ENCODE assay signal across 1 cellular context in the genomic region with DNA sequence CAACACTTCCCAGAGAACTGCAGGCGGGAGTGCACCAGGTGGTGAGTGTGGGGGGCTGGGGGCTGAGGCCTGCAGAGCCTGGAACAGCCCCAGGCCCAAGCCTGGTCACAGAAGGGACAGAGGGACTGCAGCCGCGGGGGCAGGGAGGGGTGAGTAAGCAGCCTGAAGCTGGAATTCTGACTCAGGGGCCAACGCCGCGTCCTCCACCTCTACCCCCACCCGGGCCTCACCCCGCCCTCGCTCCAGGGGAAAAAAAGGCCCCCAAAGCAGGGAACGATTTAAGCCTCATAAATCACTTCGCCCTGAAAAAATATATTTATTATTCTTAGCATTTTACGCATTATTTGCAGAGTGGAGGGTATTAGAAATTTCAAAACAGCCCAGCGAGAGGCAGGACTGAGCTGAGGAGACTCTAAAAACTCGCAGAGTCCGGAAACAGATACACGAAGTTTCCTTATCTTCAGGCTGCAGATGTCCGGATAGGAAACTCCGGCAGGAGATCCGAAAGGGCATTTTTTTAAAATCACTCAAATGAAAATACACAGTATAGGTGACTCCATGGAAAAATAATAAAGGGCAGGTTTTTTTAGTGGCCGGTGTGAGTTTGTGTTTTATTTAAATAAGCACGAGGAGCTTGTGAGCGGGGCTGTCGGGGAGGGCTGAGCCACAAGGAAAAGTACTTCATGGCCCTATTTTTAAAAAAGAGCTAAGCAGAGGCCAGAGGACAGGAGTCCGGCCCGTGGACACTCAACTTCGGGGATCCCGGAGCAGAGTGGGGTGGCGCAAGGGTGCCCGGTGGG.
TF ChIP-seq lines count a peak whose summit lies in the region.

No MANE protein-coding gene starts in this region.

TF ChIP-seq in K562, 482 proteins besides CTCF, POLR2A, EP300 and RAD21 (continued from another document and continues in another):
- TF ChIP-seq, protein P1, sequence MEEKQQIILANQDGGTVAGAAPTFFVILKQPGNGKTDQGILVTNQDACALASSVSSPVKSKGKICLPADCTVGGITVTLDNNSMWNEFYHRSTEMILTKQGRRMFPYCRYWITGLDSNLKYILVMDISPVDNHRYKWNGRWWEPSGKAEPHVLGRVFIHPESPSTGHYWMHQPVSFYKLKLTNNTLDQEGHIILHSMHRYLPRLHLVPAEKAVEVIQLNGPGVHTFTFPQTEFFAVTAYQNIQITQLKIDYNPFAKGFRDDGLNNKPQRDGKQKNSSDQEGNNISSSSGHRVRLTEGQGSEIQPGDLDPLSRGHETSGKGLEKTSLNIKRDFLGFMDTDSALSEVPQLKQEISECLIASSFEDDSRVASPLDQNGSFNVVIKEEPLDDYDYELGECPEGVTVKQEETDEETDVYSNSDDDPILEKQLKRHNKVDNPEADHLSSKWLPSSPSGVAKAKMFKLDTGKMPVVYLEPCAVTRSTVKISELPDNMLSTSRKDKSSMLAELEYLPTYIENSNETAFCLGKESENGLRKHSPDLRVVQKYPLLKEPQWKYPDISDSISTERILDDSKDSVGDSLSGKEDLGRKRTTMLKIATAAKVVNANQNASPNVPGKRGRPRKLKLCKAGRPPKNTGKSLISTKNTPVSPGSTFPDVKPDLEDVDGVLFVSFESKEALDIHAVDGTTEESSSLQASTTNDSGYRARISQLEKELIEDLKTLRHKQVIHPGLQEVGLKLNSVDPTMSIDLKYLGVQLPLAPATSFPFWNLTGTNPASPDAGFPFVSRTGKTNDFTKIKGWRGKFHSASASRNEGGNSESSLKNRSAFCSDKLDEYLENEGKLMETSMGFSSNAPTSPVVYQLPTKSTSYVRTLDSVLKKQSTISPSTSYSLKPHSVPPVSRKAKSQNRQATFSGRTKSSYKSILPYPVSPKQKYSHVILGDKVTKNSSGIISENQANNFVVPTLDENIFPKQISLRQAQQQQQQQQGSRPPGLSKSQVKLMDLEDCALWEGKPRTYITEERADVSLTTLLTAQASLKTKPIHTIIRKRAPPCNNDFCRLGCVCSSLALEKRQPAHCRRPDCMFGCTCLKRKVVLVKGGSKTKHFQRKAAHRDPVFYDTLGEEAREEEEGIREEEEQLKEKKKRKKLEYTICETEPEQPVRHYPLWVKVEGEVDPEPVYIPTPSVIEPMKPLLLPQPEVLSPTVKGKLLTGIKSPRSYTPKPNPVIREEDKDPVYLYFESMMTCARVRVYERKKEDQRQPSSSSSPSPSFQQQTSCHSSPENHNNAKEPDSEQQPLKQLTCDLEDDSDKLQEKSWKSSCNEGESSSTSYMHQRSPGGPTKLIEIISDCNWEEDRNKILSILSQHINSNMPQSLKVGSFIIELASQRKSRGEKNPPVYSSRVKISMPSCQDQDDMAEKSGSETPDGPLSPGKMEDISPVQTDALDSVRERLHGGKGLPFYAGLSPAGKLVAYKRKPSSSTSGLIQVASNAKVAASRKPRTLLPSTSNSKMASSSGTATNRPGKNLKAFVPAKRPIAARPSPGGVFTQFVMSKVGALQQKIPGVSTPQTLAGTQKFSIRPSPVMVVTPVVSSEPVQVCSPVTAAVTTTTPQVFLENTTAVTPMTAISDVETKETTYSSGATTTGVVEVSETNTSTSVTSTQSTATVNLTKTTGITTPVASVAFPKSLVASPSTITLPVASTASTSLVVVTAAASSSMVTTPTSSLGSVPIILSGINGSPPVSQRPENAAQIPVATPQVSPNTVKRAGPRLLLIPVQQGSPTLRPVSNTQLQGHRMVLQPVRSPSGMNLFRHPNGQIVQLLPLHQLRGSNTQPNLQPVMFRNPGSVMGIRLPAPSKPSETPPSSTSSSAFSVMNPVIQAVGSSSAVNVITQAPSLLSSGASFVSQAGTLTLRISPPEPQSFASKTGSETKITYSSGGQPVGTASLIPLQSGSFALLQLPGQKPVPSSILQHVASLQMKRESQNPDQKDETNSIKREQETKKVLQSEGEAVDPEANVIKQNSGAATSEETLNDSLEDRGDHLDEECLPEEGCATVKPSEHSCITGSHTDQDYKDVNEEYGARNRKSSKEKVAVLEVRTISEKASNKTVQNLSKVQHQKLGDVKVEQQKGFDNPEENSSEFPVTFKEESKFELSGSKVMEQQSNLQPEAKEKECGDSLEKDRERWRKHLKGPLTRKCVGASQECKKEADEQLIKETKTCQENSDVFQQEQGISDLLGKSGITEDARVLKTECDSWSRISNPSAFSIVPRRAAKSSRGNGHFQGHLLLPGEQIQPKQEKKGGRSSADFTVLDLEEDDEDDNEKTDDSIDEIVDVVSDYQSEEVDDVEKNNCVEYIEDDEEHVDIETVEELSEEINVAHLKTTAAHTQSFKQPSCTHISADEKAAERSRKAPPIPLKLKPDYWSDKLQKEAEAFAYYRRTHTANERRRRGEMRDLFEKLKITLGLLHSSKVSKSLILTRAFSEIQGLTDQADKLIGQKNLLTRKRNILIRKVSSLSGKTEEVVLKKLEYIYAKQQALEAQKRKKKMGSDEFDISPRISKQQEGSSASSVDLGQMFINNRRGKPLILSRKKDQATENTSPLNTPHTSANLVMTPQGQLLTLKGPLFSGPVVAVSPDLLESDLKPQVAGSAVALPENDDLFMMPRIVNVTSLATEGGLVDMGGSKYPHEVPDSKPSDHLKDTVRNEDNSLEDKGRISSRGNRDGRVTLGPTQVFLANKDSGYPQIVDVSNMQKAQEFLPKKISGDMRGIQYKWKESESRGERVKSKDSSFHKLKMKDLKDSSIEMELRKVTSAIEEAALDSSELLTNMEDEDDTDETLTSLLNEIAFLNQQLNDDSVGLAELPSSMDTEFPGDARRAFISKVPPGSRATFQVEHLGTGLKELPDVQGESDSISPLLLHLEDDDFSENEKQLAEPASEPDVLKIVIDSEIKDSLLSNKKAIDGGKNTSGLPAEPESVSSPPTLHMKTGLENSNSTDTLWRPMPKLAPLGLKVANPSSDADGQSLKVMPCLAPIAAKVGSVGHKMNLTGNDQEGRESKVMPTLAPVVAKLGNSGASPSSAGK (IDR thresholded peaks at IDR 0.05) = peak; percentile 11; the same call in 1 of the 2 replicates
- TF ChIP-seq GATAD2A (IDR thresholded peaks at IDR 0.05) (no peak), ZNF583 (CRISPR knock-in tag; IDR thresholded peaks at IDR 0.05) (no peak), HMGN3 (IDR thresholded peaks at IDR 0.05; ENCODE audit: borderline replicate concordance, extremely low read depth, insufficient read length, low read depth, low read length) (peak; percentile 36), SMARCB1 (IDR thresholded peaks at IDR 0.05; ENCODE audit: insufficient read length, low read depth) (no peak), MAZ (CRISPR knock-in tag; conservative IDR thresholded peaks at IDR 0.05 in 1 of 2, IDR thresholded peaks at IDR 0.05 in 1 of 2) (peak in 1 of 2 experiments; percentile 74; a peak in 2 of 4 replicates), HDAC2 (IDR thresholded peaks at IDR 0.05) (no peak), FOXA1 (IDR thresholded peaks at IDR 0.05; ENCODE audit: borderline replicate concordance) (no peak), ZNF41 (CRISPR knock-in tag; conservative IDR thresholded peaks at IDR 0.05) (no peak), POLR2H (tag; IDR thresholded peaks at IDR 0.05; ENCODE audit: low read depth) (peak; percentile 69), TAL1 (IDR thresholded peaks at IDR 0.05) (peak; percentile 88), RNF2 (IDR thresholded peaks at IDR 0.05) (peak; percentile 62; the same call in 1 of the 2 replicates), POLR2G (IDR thresholded peaks at IDR 0.05; ENCODE audit: low read depth, low read length) (peak; percentile 83), LCOR (CRISPR knock-in tag; IDR thresholded peaks at IDR 0.05) (no peak), ZBTB7A (IDR thresholded peaks at IDR 0.05; ENCODE audit: borderline replicate concordance, control insufficient read depth, low read depth, low read length) (peak; percentile 70; the same call in 1 of the 2 replicates), CREB1 (IDR thresholded peaks at IDR 0.05) (peak; percentile 12; the same call in 1 of the 2 replicates), CREB1 (CRISPR knock-in tag; IDR thresholded peaks at IDR 0.05) (no peak)
- TF ChIP-seq, protein P2, sequence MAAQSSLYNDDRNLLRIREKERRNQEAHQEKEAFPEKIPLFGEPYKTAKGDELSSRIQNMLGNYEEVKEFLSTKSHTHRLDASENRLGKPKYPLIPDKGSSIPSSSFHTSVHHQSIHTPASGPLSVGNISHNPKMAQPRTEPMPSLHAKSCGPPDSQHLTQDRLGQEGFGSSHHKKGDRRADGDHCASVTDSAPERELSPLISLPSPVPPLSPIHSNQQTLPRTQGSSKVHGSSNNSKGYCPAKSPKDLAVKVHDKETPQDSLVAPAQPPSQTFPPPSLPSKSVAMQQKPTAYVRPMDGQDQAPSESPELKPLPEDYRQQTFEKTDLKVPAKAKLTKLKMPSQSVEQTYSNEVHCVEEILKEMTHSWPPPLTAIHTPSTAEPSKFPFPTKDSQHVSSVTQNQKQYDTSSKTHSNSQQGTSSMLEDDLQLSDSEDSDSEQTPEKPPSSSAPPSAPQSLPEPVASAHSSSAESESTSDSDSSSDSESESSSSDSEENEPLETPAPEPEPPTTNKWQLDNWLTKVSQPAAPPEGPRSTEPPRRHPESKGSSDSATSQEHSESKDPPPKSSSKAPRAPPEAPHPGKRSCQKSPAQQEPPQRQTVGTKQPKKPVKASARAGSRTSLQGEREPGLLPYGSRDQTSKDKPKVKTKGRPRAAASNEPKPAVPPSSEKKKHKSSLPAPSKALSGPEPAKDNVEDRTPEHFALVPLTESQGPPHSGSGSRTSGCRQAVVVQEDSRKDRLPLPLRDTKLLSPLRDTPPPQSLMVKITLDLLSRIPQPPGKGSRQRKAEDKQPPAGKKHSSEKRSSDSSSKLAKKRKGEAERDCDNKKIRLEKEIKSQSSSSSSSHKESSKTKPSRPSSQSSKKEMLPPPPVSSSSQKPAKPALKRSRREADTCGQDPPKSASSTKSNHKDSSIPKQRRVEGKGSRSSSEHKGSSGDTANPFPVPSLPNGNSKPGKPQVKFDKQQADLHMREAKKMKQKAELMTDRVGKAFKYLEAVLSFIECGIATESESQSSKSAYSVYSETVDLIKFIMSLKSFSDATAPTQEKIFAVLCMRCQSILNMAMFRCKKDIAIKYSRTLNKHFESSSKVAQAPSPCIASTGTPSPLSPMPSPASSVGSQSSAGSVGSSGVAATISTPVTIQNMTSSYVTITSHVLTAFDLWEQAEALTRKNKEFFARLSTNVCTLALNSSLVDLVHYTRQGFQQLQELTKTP (IDR thresholded peaks at IDR 0.05; ENCODE audit: low read depth in 1 of 2, partially characterized antibody in 2 of 2) = peak; percentile 26 to 29
- TF ChIP-seq, protein P3, sequence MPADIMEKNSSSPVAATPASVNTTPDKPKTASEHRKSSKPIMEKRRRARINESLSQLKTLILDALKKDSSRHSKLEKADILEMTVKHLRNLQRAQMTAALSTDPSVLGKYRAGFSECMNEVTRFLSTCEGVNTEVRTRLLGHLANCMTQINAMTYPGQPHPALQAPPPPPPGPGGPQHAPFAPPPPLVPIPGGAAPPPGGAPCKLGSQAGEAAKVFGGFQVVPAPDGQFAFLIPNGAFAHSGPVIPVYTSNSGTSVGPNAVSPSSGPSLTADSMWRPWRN (IDR thresholded peaks at IDR 0.05; ENCODE audit: low read depth) = 0 out of 2 replicates have a peak, but pooled peaks have one; percentile 28
- TF ChIP-seq, protein P4, sequence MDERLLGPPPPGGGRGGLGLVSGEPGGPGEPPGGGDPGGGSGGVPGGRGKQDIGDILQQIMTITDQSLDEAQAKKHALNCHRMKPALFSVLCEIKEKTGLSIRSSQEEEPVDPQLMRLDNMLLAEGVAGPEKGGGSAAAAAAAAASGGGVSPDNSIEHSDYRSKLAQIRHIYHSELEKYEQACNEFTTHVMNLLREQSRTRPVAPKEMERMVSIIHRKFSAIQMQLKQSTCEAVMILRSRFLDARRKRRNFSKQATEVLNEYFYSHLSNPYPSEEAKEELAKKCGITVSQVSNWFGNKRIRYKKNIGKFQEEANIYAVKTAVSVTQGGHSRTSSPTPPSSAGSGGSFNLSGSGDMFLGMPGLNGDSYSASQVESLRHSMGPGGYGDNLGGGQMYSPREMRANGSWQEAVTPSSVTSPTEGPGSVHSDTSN (CRISPR knock-in tag; IDR thresholded peaks at IDR 0.05; ENCODE audit: low read depth) = no peak
- TF ChIP-seq, protein P4 (tag; conservative IDR thresholded peaks at IDR 0.05; ENCODE audit: low read depth) = peak; percentile 50; the same call in 1 of the 2 replicates
- TF ChIP-seq, protein P5, sequence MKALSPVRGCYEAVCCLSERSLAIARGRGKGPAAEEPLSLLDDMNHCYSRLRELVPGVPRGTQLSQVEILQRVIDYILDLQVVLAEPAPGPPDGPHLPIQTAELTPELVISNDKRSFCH (CRISPR knock-in tag; IDR thresholded peaks at IDR 0.05) = no peak
- TF ChIP-seq, protein P5 (tag; IDR thresholded peaks at IDR 0.05) = no peak
- TF ChIP-seq, protein P6, sequence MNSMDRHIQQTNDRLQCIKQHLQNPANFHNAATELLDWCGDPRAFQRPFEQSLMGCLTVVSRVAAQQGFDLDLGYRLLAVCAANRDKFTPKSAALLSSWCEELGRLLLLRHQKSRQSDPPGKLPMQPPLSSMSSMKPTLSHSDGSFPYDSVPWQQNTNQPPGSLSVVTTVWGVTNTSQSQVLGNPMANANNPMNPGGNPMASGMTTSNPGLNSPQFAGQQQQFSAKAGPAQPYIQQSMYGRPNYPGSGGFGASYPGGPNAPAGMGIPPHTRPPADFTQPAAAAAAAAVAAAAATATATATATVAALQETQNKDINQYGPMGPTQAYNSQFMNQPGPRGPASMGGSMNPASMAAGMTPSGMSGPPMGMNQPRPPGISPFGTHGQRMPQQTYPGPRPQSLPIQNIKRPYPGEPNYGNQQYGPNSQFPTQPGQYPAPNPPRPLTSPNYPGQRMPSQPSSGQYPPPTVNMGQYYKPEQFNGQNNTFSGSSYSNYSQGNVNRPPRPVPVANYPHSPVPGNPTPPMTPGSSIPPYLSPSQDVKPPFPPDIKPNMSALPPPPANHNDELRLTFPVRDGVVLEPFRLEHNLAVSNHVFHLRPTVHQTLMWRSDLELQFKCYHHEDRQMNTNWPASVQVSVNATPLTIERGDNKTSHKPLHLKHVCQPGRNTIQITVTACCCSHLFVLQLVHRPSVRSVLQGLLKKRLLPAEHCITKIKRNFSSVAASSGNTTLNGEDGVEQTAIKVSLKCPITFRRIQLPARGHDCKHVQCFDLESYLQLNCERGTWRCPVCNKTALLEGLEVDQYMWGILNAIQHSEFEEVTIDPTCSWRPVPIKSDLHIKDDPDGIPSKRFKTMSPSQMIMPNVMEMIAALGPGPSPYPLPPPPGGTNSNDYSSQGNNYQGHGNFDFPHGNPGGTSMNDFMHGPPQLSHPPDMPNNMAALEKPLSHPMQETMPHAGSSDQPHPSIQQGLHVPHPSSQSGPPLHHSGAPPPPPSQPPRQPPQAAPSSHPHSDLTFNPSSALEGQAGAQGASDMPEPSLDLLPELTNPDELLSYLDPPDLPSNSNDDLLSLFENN (IDR thresholded peaks at IDR 0.05; ENCODE audit: low read depth in 2 of 2, low read length in 2 of 2) = peak in 1 of 2 experiments; percentile 76; a peak in 1 of 4 replicates
